15 cellular contexts compared by ENCODE assay signal in the genomic region with DNA sequence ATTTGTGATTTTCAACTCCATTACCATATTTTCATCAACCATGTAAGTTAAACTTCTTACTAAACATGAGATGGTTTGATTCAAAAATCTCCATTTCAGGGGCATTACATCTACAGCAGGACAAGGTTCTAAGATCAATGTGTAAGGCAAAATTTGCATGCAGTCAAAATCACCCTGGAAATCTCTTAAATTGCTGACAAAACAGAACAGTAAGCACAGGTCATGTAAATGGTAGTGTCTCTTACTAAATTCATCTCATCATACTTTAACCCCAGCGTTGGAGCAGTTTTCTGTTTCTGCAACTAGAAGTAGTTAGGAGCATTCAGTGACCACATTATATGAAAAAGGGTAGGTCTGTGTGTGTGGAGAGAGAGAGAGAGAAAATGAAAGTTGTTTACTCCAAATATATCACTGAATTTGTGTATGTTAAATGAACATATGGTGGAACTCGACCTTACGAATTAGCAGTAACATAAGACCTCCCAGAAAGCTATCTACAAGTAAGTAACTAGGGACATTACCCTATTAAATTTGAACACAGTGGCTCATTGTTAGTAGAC.
DNase-seq lines count a peak whose midpoint lies in the region; ATAC-seq and TF ChIP-seq lines count a peak whose summit lies in the region.
"Had no signal": no experiment of that assay in that cellular context is flagged by ENCODE, and none has a peak within 500 bp of the region (broad histone marks: within the 10 kb centered on the region; RNA-seq: fewer than 3 reads in every experiment).

No MANE protein-coding gene starts in this region.

- H3K9me2 ChIP-seq in PC-3 (replicated peaks; ENCODE audit: low read length), result no peaks in the 10 kb centered on the region

- H3K4me2 ChIP-seq in PC-3 (ENCODE audit: low read length), result no peak overlapping the region
- H3K4me2 ChIP-seq: BLaER1 treated with 17β-estradiol and CSF1 and Interleukin-3, amounts not matched to agents 10 nM and 100 nM had no signal

- intact Hi-C loops in PC-3 (cut with micrococcal nuclease), result no loop called here
- intact Hi-C loops in sciatic nerve (cut with DNase I), result no loop called here

- no TSS peak for BruUV-seq in PC-3 (replicated peaks; lab: Mats Ljungman, UMichigan)

- H3K4me1 ChIP-seq in PC-3 (ENCODE audit: insufficient read depth, low read length) (no peaks in the 10 kb centered on the region), suprapubic skin (no peaks in the 10 kb centered on the region)
- H3K4me1 ChIP-seq: sigmoid colon had no signal

- TF ChIP-seq EP300 in suprapubic skin (IDR thresholded peaks at IDR 0.05), result no peak

- no peak for DNase-seq in PC-3
- no peak for DNase-seq in sciatic nerve (ENCODE audit: low spot score)
- DNase-seq in NCI-H2196 treated with DMSO at 0.1 percent for 48 hours (lab: John Stamatoyannopoulos, UW; ENCODE audit: unreplicated experiment), result no peak
- DNase-seq in retina, result no peak
- DNase-seq in suprapubic skin (ENCODE audit: low spot score in 2 of 2), result no peak
- DNase-seq: activated CD4-positive, alpha-beta T cell treated with anti-CD3 and anti-CD28 coated beads for 1 hour; foreskin melanocyte; KG1; NCI-H2029 treated with DMSO at 0.1 percent for 48 hours; sigmoid colon; SW 1271 had no signal

- 0 out of 2 replicates have a peak overlapping the region, but pooled peaks have one; percentile 5 for H2AFZ ChIP-seq in PC-3 (ENCODE audit: low read length)

- H3K9me3 ChIP-seq in PC-3 (ENCODE audit: low read length), result no peaks in the 10 kb centered on the region
- H3K9me3 ChIP-seq in suprapubic skin, result no peaks in the 10 kb centered on the region
- H3K9me3 ChIP-seq: sigmoid colon had no signal

- TF ChIP-seq CTCF in PC-3 (conservative IDR thresholded peaks at IDR 0.05; ENCODE audit: low read depth, low read length) (no peak), suprapubic skin (IDR thresholded peaks at IDR 0.05) (no peak)

- H3K36me3 ChIP-seq in PC-3 (ENCODE audit: low read depth, low read length) (no peaks in the 10 kb centered on the region), suprapubic skin (peaks cover 13% of the 10 kb centered on the region)

- H3F3A ChIP-seq in PC-3 (ENCODE audit: low read length, unreplicated experiment), result no peaks in the 10 kb centered on the region

- no peaks in the 10 kb centered on the region for H4K20me1 ChIP-seq in PC-3 (ENCODE audit: low read length)
- H4K20me1 ChIP-seq: BLaER1 treated with 17β-estradiol and CSF1 and Interleukin-3, amounts not matched to agents 10 nM and 100 nM had no signal

- POLR2A ChIA-PET in PC-3 (lab: Charles Lee; ENCODE audit: unreplicated experiment), result no interaction called here

- H3K79me2 ChIP-seq in PC-3 (ENCODE audit: low read length), result no peaks in the 10 kb centered on the region

- ATAC-seq in GM18520 (IDR thresholded peaks at IDR 0.05; ENCODE audit: unreplicated experiment) (peak; percentile 38), GM21390 (IDR thresholded peaks at IDR 0.05; ENCODE audit: unreplicated experiment) (peak; percentile 67), HG02970 (IDR thresholded peaks at IDR 0.05; ENCODE audit: low FRiP score, unreplicated experiment) (peak; percentile 56), PC-3 (no peak), sciatic nerve (no peak)

- H3K27me3 ChIP-seq in PC-3 (ENCODE audit: low read length) (no peaks in the 10 kb centered on the region), suprapubic skin (no peaks in the 10 kb centered on the region)
- H3K27me3 ChIP-seq: BLaER1 treated with 17β-estradiol and CSF1 and Interleukin-3, amounts not matched to agents 10 nM and 100 nM; sigmoid colon had no signal

- WGBS in suprapubic skin, result 87% methylated on average over 3 of the region's 3 CpGs

- no peak overlapping the region for H3K9ac ChIP-seq in PC-3 (ENCODE audit: low read length)
- H3K9ac ChIP-seq: BLaER1 treated with 17β-estradiol and CSF1 and Interleukin-3, amounts not matched to agents 10 nM and 100 nM had no signal

- H3K27ac ChIP-seq in PC-3 (ENCODE audit: low read length), result no peak overlapping the region
- no peak overlapping the region for H3K27ac ChIP-seq in suprapubic skin
- H3K27ac ChIP-seq: BLaER1 treated with 17β-estradiol and CSF1 and Interleukin-3, amounts not matched to agents 10 nM and 100 nM; sigmoid colon had no signal

- CTCF ChIA-PET in PC-3 (lab: Charles Lee), result no interaction called here

- H3K4me3 ChIP-seq in PC-3 (ENCODE audit: low read length), result no peak overlapping the region
- H3K4me3 ChIP-seq in suprapubic skin, result no peak overlapping the region
- H3K4me3 ChIP-seq: BLaER1 treated with 17β-estradiol and CSF1 and Interleukin-3, amounts not matched to agents 10 nM and 100 nM; sigmoid colon had no signal

- TF ChIP-seq POLR2A in suprapubic skin (IDR thresholded peaks at IDR 0.05), result no peak

Comparison
In these comparisons a context has a peak if more than half of its experiments do, and no peak if none do; other contexts are left out.
1. ATAC-seq: peak in GM18520 (single experiment), GM21390 (single experiment) and HG02970 (single experiment); none in PC-3 (single experiment) and sciatic nerve (single experiment).